15 cellular contexts compared by ENCODE assay signal in genomic region chr20:3240776-3241363, GRCh38. TPM values are rescaled to one million over a fixed set of nuclear protein-coding genes. Genes with fewer than 3 reads are reported as not detected.
DNase-seq lines count a peak whose midpoint lies in the region; ATAC-seq and TF ChIP-seq lines count a peak whose summit lies in the region.
"Had no signal": no experiment of that assay in that cellular context is flagged by ENCODE, and none has a peak within 500 bp of the region (broad histone marks: within the 10 kb centered on the region; RNA-seq: fewer than 3 reads in every experiment).

No MANE protein-coding gene starts in this region.

- H3K4me3 ChIP-seq in foreskin fibroblast (ENCODE audit: low read depth in 1 of 2, low read length in 2 of 2), result peak overlapping the region; percentile 68 to 85
- no peak overlapping the region for H3K4me3 ChIP-seq in skeletal muscle satellite cell (ENCODE audit: low read length)

- no peaks in the 10 kb centered on the region for H3K36me3 Mint-ChIP-seq in activated naive CD4-positive, alpha-beta T cell treated with anti-CD3 and anti-CD28 coated beads, Interleukin-2, amount 50 U/mL, for 24 hours
- H3K36me3 Mint-ChIP-seq in activated T-helper 1 cell treated with anti-CD3 and anti-CD28 coated beads, Interleukin-12 subunit alpha, Interleukin-12 subunit beta, Interleukin-2, Interleukin-4 antibody, amounts not matched to agents 30 ng/mL and 10 ng/mL and 1 ng/mL, durations not matched to agents 14 hours and 24 hours and 36 hours (ENCODE audit: low read depth), result no peaks in the 10 kb centered on the region
- H3K36me3 Mint-ChIP-seq: stimulated activated naive B cell treated with anti-CD40 and anti-IgM and Interleukin-4, amounts not matched to agents 10 μg/mL and 1 μg/mL and 100 μg/mL, for 72 hours had no signal

- H3K4me2 ChIP-seq in skeletal muscle satellite cell (ENCODE audit: low read length), result peak overlapping the region; percentile 97

- intact Hi-C loops in activated T-helper 1 cell treated with anti-CD3 and anti-CD28 coated beads, Interleukin-12 subunit alpha, Interleukin-12 subunit beta, Interleukin-2, Interleukin-4 antibody, amounts not matched to agents 30 ng/mL and 10 ng/mL and 1 ng/mL, durations not matched to agents 14 hours and 24 hours and 36 hours (cut with micrococcal nuclease), result no loop called here

- peaks cover 34% of the 10 kb centered on the region for H3K27me3 Mint-ChIP-seq in activated naive CD4-positive, alpha-beta T cell treated with anti-CD3 and anti-CD28 coated beads, Interleukin-2, amount 50 U/mL, for 24 hours
- peaks cover 67% of the 10 kb centered on the region for H3K27me3 Mint-ChIP-seq in activated T-helper 1 cell treated with anti-CD3 and anti-CD28 coated beads, Interleukin-12 subunit alpha, Interleukin-12 subunit beta, Interleukin-2, Interleukin-4 antibody, amounts not matched to agents 30 ng/mL and 10 ng/mL and 1 ng/mL, durations not matched to agents 14 hours and 24 hours and 36 hours (ENCODE audit: insufficient read depth)

- peaks cover 12% of the 10 kb centered on the region for H3K4me1 Mint-ChIP-seq in activated naive CD4-positive, alpha-beta T cell treated with anti-CD3 and anti-CD28 coated beads, Interleukin-2, amount 50 U/mL, for 24 hours
- H3K4me1 Mint-ChIP-seq in activated T-helper 1 cell treated with anti-CD3 and anti-CD28 coated beads, Interleukin-12 subunit alpha, Interleukin-12 subunit beta, Interleukin-2, Interleukin-4 antibody, amounts not matched to agents 30 ng/mL and 10 ng/mL and 1 ng/mL, durations not matched to agents 14 hours and 24 hours and 36 hours (ENCODE audit: low read depth), result peaks cover 8% of the 10 kb centered on the region

- no peak for ATAC-seq in GM21367 (IDR thresholded peaks at IDR 0.05; ENCODE audit: unreplicated experiment)
- ATAC-seq: stimulated activated naive B cell treated with anti-CD40 and anti-IgM and Interleukin-4, amounts not matched to agents 10 μg/mL and 1 μg/mL and 100 μg/mL, for 72 hours had no signal

- H3K27ac Mint-ChIP-seq in activated naive CD4-positive, alpha-beta T cell treated with anti-CD3 and anti-CD28 coated beads, Interleukin-2, amount 50 U/mL, for 24 hours, result no peak overlapping the region
- no peak overlapping the region for H3K27ac Mint-ChIP-seq in activated T-helper 1 cell treated with anti-CD3 and anti-CD28 coated beads, Interleukin-12 subunit alpha, Interleukin-12 subunit beta, Interleukin-2, Interleukin-4 antibody, amounts not matched to agents 30 ng/mL and 10 ng/mL and 1 ng/mL, durations not matched to agents 14 hours and 24 hours and 36 hours

- no peaks in the 10 kb centered on the region for H3K9me3 Mint-ChIP-seq in activated naive CD4-positive, alpha-beta T cell treated with anti-CD3 and anti-CD28 coated beads, Interleukin-2, amount 50 U/mL, for 24 hours
- no peaks in the 10 kb centered on the region for H3K9me3 Mint-ChIP-seq in activated T-helper 1 cell treated with anti-CD3 and anti-CD28 coated beads, Interleukin-12 subunit alpha, Interleukin-12 subunit beta, Interleukin-2, Interleukin-4 antibody, amounts not matched to agents 30 ng/mL and 10 ng/mL and 1 ng/mL, durations not matched to agents 14 hours and 24 hours and 36 hours
- H3K9me3 Mint-ChIP-seq: stimulated activated naive B cell treated with anti-CD40 and anti-IgM and Interleukin-4, amounts not matched to agents 10 μg/mL and 1 μg/mL and 100 μg/mL, for 72 hours had no signal

- peaks cover 32% of the 10 kb centered on the region for H3K27me3 ChIP-seq in skeletal muscle satellite cell (ENCODE audit: control insufficient read depth, insufficient read depth, low read length)

- peaks cover 20% of the 10 kb centered on the region for H3K4me1 ChIP-seq in skeletal muscle satellite cell (ENCODE audit: control insufficient read depth, insufficient read depth, low read length)

- peak overlapping the region; percentile 61 for H3K4me3 Mint-ChIP-seq in activated naive CD4-positive, alpha-beta T cell treated with anti-CD3 and anti-CD28 coated beads, Interleukin-2, amount 50 U/mL, for 24 hours
- peak overlapping the region; percentile 65 for H3K4me3 Mint-ChIP-seq in activated T-helper 1 cell treated with anti-CD3 and anti-CD28 coated beads, Interleukin-12 subunit alpha, Interleukin-12 subunit beta, Interleukin-2, Interleukin-4 antibody, amounts not matched to agents 30 ng/mL and 10 ng/mL and 1 ng/mL, durations not matched to agents 14 hours and 24 hours and 36 hours

- H3K9ac ChIP-seq in skeletal muscle satellite cell (ENCODE audit: low read depth, low read length), result no peak overlapping the region

- no peak for DNase-seq in activated naive CD4-positive, alpha-beta T cell (lab: John Stamatoyannopoulos, UW)
- no peak for DNase-seq in activated T-helper 1 cell treated with anti-CD3 and anti-CD28 coated beads, Interleukin-12 subunit alpha, Interleukin-12 subunit beta, Interleukin-2, Interleukin-4 antibody, amounts not matched to agents 30 ng/mL and 10 ng/mL and 1 ng/mL, durations not matched to agents 14 hours and 24 hours and 36 hours (ENCODE audit: low spot score)
- DNase-seq in foreskin fibroblast, result no peak
- DNase-seq in OCI-M1 (lab: John Stamatoyannopoulos, UW), result no peak
- DNase-seq in GM03348 (ENCODE audit: low spot score), result no peak
- DNase-seq: aorta; DND-41; effector memory CD4-positive, alpha-beta T cell; GOT3; NCI-H1092; stimulated activated CD4-positive, alpha-beta T cell treated with anti-CD3 and anti-CD28 coated beads, Interleukin-2, amount 100 ng/mL, for 24 hours; stimulated activated naive B cell treated with anti-CD40 and anti-IgM and Interleukin-4, amounts not matched to agents 10 μg/mL and 1 μg/mL and 100 μg/mL, for 72 hours had no signal

- no peaks in the 10 kb centered on the region for H3K9me3 ChIP-seq in skeletal muscle satellite cell (replicated peaks; ENCODE audit: low read length)

- TF ChIP-seq CTCF in foreskin fibroblast (IDR thresholded peaks at IDR 0.05; ENCODE audit: low read depth, low read length), result no peak

- no peaks in the 10 kb centered on the region for H3K36me3 ChIP-seq in skeletal muscle satellite cell (ENCODE audit: insufficient read depth, low read length)

RNA-seq across cellular contexts. Expression of gene SLC4A11, which starts 1.9 kb away (rescaled TPM):
- 3.2 and 3.3 TPM in 2 replicates for total RNA-seq in activated T-helper 1 cell treated with anti-CD3 and anti-CD28 coated beads, Interleukin-12 subunit alpha, Interleukin-12 subunit beta, Interleukin-2, Interleukin-4 antibody, amounts not matched to agents 30 ng/mL and 10 ng/mL and 1 ng/mL, durations not matched to agents 14 hours and 24 hours and 36 hours
- total RNA-seq in skeletal muscle satellite cell (2012; rRNA removed), result 0.66 and 0.76 TPM in 2 replicates

RNA-seq across cellular contexts. Expression of gene ITPA, which starts 31.6 kb away (rescaled TPM):
- 93.3 and 96.0 TPM in 2 replicates for total RNA-seq in activated T-helper 1 cell treated with anti-CD3 and anti-CD28 coated beads, Interleukin-12 subunit alpha, Interleukin-12 subunit beta, Interleukin-2, Interleukin-4 antibody, amounts not matched to agents 30 ng/mL and 10 ng/mL and 1 ng/mL, durations not matched to agents 14 hours and 24 hours and 36 hours
- 32.3 and 38.0 TPM in 2 replicates for total RNA-seq in skeletal muscle satellite cell (2012; rRNA removed)

RNA-seq across cellular contexts. Expression of gene DDRGK1, which starts 36.4 kb away (rescaled TPM):
- 67.5 and 72.3 TPM in 2 replicates for total RNA-seq in activated T-helper 1 cell treated with anti-CD3 and anti-CD28 coated beads, Interleukin-12 subunit alpha, Interleukin-12 subunit beta, Interleukin-2, Interleukin-4 antibody, amounts not matched to agents 30 ng/mL and 10 ng/mL and 1 ng/mL, durations not matched to agents 14 hours and 24 hours and 36 hours
- 17.0 and 29.4 TPM in 2 replicates for total RNA-seq in skeletal muscle satellite cell (2012; rRNA removed)
